Comparison of ENCODE assay signal across 2 cellular contexts in the genomic region with DNA sequence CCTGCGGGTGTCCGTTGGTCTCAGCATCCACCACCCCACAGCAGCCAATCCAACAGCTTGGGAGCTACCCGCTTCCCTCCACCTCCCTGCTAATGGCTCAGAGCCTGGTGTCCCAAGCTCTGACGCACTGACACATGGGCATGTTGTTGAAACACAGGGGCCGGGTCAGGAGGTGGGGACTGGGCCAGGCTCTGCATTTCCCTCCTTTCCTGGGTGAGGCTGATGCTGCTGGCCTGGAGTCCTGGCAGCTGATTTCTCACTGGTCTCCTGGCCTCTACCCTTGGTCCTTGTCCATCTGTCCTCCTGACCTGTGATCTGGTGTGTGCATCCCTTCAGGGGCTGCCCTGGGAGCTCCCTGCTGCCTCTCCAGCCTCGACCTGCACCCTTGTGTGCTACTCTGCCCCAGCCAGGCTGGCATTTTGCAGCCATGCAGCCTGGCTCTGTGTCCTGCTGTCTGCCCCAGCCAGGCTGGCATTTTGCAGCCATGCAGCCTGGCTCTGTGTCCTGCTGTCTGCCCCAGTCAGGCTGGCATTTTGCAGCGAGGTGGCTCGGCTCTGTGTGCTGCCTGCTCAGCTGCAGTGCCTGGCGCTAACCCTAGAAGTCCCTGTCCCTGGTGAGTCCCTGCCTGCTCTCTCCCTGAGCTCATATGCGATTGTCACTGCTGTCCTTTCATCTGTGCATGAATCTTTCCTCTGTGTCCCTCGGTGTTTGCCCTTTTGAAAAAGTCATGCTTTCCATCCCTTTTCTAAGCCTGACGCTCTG.
TF ChIP-seq lines count a peak whose summit lies in the region.

No MANE protein-coding gene starts in this region.

TF ChIP-seq in IMR-90, 13 proteins besides CTCF, POLR2A, EP300 and RAD21:
- 0 out of 2 replicates have a peak, but pooled peaks have one; percentile 6 for TF ChIP-seq CEBPB (IDR thresholded peaks at IDR 0.05; ENCODE audit: low read depth, low read length)
- no peak for TF ChIP-seq CHD1 (IDR thresholded peaks at IDR 0.05; ENCODE audit: low read depth, low read length)
- TF ChIP-seq, protein P1, sequence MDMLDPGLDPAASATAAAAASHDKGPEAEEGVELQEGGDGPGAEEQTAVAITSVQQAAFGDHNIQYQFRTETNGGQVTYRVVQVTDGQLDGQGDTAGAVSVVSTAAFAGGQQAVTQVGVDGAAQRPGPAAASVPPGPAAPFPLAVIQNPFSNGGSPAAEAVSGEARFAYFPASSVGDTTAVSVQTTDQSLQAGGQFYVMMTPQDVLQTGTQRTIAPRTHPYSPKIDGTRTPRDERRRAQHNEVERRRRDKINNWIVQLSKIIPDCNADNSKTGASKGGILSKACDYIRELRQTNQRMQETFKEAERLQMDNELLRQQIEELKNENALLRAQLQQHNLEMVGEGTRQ (IDR thresholded peaks at IDR 0.05; ENCODE audit: low read depth, low read length) = no peak
- TF ChIP-seq RFX5 (IDR thresholded peaks at IDR 0.05; ENCODE audit: low read depth, low read length) = no peak
- TF ChIP-seq MXI1 (IDR thresholded peaks at IDR 0.05; ENCODE audit: borderline replicate concordance, low read depth, low read length) = no peak
- TF ChIP-seq SMC3 (IDR thresholded peaks at IDR 0.05; ENCODE audit: low read depth, low read length) = no peak

TF ChIP-seq in HepG2, 621 proteins besides CTCF, POLR2A, EP300 and RAD21:
- no peak for TF ChIP-seq HOXA5 (CRISPR knock-in tag; IDR thresholded peaks at IDR 0.05)
- TF ChIP-seq ZNF292 (CRISPR knock-in tag; IDR thresholded peaks at IDR 0.05; ENCODE audit: borderline replicate concordance, low read depth) = no peak
- no peak for TF ChIP-seq ZC3H13 (CRISPR knock-in tag; IDR thresholded peaks at IDR 0.05)
- no peak for TF ChIP-seq CBX1 (IDR thresholded peaks at IDR 0.05; ENCODE audit: low read depth)
- TF ChIP-seq ZNF17 (CRISPR knock-in tag; IDR thresholded peaks at IDR 0.05) = no peak
- TF ChIP-seq, protein P2, sequence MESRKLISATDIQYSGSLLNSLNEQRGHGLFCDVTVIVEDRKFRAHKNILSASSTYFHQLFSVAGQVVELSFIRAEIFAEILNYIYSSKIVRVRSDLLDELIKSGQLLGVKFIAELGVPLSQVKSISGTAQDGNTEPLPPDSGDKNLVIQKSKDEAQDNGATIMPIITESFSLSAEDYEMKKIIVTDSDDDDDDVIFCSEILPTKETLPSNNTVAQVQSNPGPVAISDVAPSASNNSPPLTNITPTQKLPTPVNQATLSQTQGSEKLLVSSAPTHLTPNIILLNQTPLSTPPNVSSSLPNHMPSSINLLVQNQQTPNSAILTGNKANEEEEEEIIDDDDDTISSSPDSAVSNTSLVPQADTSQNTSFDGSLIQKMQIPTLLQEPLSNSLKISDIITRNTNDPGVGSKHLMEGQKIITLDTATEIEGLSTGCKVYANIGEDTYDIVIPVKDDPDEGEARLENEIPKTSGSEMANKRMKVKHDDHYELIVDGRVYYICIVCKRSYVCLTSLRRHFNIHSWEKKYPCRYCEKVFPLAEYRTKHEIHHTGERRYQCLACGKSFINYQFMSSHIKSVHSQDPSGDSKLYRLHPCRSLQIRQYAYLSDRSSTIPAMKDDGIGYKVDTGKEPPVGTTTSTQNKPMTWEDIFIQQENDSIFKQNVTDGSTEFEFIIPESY (CRISPR knock-in tag; IDR thresholded peaks at IDR 0.05) = no peak
- no peak for TF ChIP-seq SCMH1 (CRISPR knock-in tag; IDR thresholded peaks at IDR 0.05; ENCODE audit: borderline replicate concordance)
- TF ChIP-seq, protein P3, sequence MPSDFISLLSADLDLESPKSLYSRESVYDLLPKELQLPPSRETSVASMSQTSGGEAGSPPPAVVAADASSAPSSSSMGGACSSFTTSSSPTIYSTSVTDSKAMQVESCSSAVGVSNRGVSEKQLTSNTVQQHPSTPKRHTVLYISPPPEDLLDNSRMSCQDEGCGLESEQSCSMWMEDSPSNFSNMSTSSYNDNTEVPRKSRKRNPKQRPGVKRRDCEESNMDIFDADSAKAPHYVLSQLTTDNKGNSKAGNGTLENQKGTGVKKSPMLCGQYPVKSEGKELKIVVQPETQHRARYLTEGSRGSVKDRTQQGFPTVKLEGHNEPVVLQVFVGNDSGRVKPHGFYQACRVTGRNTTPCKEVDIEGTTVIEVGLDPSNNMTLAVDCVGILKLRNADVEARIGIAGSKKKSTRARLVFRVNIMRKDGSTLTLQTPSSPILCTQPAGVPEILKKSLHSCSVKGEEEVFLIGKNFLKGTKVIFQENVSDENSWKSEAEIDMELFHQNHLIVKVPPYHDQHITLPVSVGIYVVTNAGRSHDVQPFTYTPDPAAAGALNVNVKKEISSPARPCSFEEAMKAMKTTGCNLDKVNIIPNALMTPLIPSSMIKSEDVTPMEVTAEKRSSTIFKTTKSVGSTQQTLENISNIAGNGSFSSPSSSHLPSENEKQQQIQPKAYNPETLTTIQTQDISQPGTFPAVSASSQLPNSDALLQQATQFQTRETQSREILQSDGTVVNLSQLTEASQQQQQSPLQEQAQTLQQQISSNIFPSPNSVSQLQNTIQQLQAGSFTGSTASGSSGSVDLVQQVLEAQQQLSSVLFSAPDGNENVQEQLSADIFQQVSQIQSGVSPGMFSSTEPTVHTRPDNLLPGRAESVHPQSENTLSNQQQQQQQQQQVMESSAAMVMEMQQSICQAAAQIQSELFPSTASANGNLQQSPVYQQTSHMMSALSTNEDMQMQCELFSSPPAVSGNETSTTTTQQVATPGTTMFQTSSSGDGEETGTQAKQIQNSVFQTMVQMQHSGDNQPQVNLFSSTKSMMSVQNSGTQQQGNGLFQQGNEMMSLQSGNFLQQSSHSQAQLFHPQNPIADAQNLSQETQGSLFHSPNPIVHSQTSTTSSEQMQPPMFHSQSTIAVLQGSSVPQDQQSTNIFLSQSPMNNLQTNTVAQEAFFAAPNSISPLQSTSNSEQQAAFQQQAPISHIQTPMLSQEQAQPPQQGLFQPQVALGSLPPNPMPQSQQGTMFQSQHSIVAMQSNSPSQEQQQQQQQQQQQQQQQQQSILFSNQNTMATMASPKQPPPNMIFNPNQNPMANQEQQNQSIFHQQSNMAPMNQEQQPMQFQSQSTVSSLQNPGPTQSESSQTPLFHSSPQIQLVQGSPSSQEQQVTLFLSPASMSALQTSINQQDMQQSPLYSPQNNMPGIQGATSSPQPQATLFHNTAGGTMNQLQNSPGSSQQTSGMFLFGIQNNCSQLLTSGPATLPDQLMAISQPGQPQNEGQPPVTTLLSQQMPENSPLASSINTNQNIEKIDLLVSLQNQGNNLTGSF (CRISPR knock-in tag; IDR thresholded peaks at IDR 0.05) = no peak
- no peak for TF ChIP-seq ZNF234 (CRISPR knock-in tag; conservative IDR thresholded peaks at IDR 0.05)
- no peak for TF ChIP-seq FOXA3 (CRISPR knock-in tag; IDR thresholded peaks at IDR 0.05)
- TF ChIP-seq KDM5A (IDR thresholded peaks at IDR 0.05; ENCODE audit: borderline replicate concordance, low read length) = no peak
- TF ChIP-seq, protein P4, sequence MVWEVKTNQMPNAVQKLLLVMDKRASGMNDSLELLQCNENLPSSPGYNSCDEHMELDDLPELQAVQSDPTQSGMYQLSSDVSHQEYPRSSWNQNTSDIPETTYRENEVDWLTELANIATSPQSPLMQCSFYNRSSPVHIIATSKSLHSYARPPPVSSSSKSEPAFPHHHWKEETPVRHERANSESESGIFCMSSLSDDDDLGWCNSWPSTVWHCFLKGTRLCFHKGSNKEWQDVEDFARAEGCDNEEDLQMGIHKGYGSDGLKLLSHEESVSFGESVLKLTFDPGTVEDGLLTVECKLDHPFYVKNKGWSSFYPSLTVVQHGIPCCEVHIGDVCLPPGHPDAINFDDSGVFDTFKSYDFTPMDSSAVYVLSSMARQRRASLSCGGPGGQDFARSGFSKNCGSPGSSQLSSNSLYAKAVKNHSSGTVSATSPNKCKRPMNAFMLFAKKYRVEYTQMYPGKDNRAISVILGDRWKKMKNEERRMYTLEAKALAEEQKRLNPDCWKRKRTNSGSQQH (CRISPR knock-in tag; IDR thresholded peaks at IDR 0.05; ENCODE audit: low read depth) = no peak
- TF ChIP-seq, protein P5, sequence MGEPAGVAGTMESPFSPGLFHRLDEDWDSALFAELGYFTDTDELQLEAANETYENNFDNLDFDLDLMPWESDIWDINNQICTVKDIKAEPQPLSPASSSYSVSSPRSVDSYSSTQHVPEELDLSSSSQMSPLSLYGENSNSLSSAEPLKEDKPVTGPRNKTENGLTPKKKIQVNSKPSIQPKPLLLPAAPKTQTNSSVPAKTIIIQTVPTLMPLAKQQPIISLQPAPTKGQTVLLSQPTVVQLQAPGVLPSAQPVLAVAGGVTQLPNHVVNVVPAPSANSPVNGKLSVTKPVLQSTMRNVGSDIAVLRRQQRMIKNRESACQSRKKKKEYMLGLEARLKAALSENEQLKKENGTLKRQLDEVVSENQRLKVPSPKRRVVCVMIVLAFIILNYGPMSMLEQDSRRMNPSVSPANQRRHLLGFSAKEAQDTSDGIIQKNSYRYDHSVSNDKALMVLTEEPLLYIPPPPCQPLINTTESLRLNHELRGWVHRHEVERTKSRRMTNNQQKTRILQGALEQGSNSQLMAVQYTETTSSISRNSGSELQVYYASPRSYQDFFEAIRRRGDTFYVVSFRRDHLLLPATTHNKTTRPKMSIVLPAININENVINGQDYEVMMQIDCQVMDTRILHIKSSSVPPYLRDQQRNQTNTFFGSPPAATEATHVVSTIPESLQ (CRISPR knock-in tag; conservative IDR thresholded peaks at IDR 0.05) = no peak
- no peak for TF ChIP-seq SRY (CRISPR knock-in tag; IDR thresholded peaks at IDR 0.05)
